In genomic region chr22:46278656-46279645, GRCh38 we compare ENCODE assay signal across 1 cellular context.
A peak's percentile ranks its signal among the peaks of the same experiment; 100 is the strongest.
TF ChIP-seq lines count a peak whose summit lies in the region.

No MANE protein-coding gene starts in this region.

TF ChIP-seq in HepG2, 621 proteins besides CTCF, POLR2A, EP300 and RAD21:
- no peak for TF ChIP-seq SRSF1 (optimal IDR thresholded peaks at IDR 0.05; ENCODE audit: low read depth, low read length)
- TF ChIP-seq ZNF800 (CRISPR knock-in tag; IDR thresholded peaks at IDR 0.05), result no peak
- no peak for TF ChIP-seq KLF9 (CRISPR knock-in tag; IDR thresholded peaks at IDR 0.05; ENCODE audit: low read depth)
- TF ChIP-seq KDM2A (CRISPR knock-in tag; IDR thresholded peaks at IDR 0.05; ENCODE audit: borderline replicate concordance, low read depth), result no peak
- no peak for TF ChIP-seq FOXP1 (IDR thresholded peaks at IDR 0.05)
- TF ChIP-seq FOXP1 (CRISPR knock-in tag; IDR thresholded peaks at IDR 0.05), result no peak
- TF ChIP-seq ARID4A (CRISPR knock-in tag; IDR thresholded peaks at IDR 0.05; ENCODE audit: borderline replicate concordance), result no peak
- TF ChIP-seq AGO2 (optimal IDR thresholded peaks at IDR 0.05; ENCODE audit: low read depth, low read length), result peak; percentile 72
- no peak for TF ChIP-seq CENPT (CRISPR knock-in tag; IDR thresholded peaks at IDR 0.05; ENCODE audit: low read depth)
- 0 out of 2 replicates have a peak, but pooled peaks have one; percentile 9 for TF ChIP-seq POLR2G (IDR thresholded peaks at IDR 0.05; ENCODE audit: low read depth, low read length)
- TF ChIP-seq HIC2 (CRISPR knock-in tag; IDR thresholded peaks at IDR 0.05; ENCODE audit: low read depth), result no peak
- TF ChIP-seq MED13 (CRISPR knock-in tag; IDR thresholded peaks at IDR 0.05), result no peak
- TF ChIP-seq ATF6 (CRISPR knock-in tag; conservative IDR thresholded peaks at IDR 0.05), result no peak
- TF ChIP-seq ZNF329 (CRISPR knock-in tag; IDR thresholded peaks at IDR 0.05; ENCODE audit: low read depth), result no peak
- no peak for TF ChIP-seq MNT (IDR thresholded peaks at IDR 0.05)
TF ChIP-seq in HepG2: peak in this region for 2.
